Comparison of ENCODE assay signal across 8 cellular contexts in the genomic region with DNA sequence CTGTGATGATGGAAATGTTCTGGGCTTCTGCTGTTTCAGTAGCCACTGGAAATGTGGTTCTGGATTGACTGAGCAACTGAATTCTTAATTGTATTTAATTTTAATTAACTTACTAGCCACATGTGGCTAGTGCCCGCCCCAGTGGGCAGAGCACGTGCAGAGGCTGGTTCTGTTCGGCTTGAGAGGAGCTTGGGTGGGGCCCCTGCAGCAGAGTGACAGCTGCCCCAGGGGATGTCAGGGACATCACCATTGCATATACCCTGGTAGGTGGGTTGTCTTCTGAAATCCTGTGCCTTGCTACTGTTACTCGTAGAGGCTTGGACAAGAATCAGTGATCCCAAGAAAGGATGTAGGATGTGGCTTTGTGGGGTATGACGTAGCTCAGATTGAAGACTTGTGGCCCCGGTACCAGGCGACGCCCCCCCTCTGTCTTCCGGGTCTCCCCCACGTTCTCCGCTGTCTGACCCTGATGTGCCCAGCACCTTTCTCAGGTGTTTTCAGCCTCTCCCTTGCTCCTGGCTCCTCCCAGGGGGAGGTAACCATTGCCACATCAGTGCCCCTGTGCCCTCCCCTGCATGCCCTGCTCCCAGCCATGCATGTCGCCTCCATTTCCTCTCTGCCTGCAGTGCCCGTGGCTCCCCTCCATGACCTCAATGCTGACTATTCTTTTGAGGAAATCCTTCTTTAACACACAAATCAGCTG.
A peak's percentile ranks its signal among the peaks of the same experiment; 100 is the strongest.
DNase-seq lines count a peak whose midpoint lies in the region; ATAC-seq, FAIRE-seq and TF ChIP-seq lines count a peak whose summit lies in the region.

No MANE protein-coding gene starts in this region.

- no peak overlapping the region for H3K27ac ChIP-seq in DND-41 (ENCODE audit: low read length)
- no peak overlapping the region for H3K27ac ChIP-seq in left lung
- H3K27ac ChIP-seq in small intestine (ENCODE audit: low read depth in 1 of 2, low read length in 1 of 2) = no peak overlapping the region

- H3K4me2 ChIP-seq in DND-41 (ENCODE audit: insufficient read depth, low read length) = no peak overlapping the region

- no peaks in the 10 kb centered on the region for H4K20me1 ChIP-seq in DND-41 (ENCODE audit: insufficient read depth, low read length)

- H3K9me3 ChIP-seq in DND-41 (ENCODE audit: insufficient read depth, low read length, severe bottlenecking) = no peaks in the 10 kb centered on the region
- H3K9me3 ChIP-seq in left lung = no peaks in the 10 kb centered on the region
- no peaks in the 10 kb centered on the region for H3K9me3 ChIP-seq in small intestine (ENCODE audit: control insufficient read depth, low read depth)

- intact Hi-C loops in left lung (cut with DNase I) (no loop called here), lower leg skin (cut with DNase I; ENCODE audit: low total_unique reads) (no loop called here)

- H3K4me3 ChIP-seq in DND-41 (ENCODE audit: low read depth in 1 of 2, low read length in 2 of 2) = no peak overlapping the region
- H3K4me3 ChIP-seq in left lung = no peak overlapping the region
- H3K4me3 ChIP-seq in small intestine (ENCODE audit: low read depth in 1 of 2, low read length in 2 of 2) = no peak overlapping the region
- no peak overlapping the region for H3K4me3 ChIP-seq in lower leg skin (ENCODE audit: low read depth, poor library complexity, severe bottlenecking)

- peak overlapping the region; percentile 55; the same call in 1 of the 2 replicates for H2AFZ ChIP-seq in DND-41 (ENCODE audit: low read depth, low read length)

- H3K36me3 ChIP-seq in DND-41 (ENCODE audit: insufficient read depth, low read length) = no peaks in the 10 kb centered on the region
- no peaks in the 10 kb centered on the region for H3K36me3 ChIP-seq in left lung
- no peaks in the 10 kb centered on the region for H3K36me3 ChIP-seq in small intestine (ENCODE audit: control insufficient read depth in 2 of 2, insufficient read depth in 2 of 2, low read length in 2 of 2)

- peak; percentile 40; the same call in 1 of the 3 replicates for ATAC-seq in DND-41 (ENCODE audit: insufficient read depth, low read depth)
- peak; percentile 87 for ATAC-seq in HG02759 (IDR thresholded peaks at IDR 0.05; ENCODE audit: unreplicated experiment)
- ATAC-seq in left lung = peak; percentile 25
- ATAC-seq in GM18858 (IDR thresholded peaks at IDR 0.05; ENCODE audit: unreplicated experiment) = no peak
- no peak for ATAC-seq in HG02981 (IDR thresholded peaks at IDR 0.05; ENCODE audit: unreplicated experiment)

- WGBS in small intestine, 3 donors = 81 to 86% (median 85%) methylated on average over 13 of the region's 13 CpGs
- 76 to 82% methylated on average over 13 of the region's 13 CpGs for WGBS in lower leg skin, 2 donors

- H3K27me3 ChIP-seq in DND-41 (ENCODE audit: insufficient read depth, low read length, poor library complexity) (peaks cover 8% of the 10 kb centered on the region), left lung (no peaks in the 10 kb centered on the region), small intestine (ENCODE audit: control insufficient read depth in 2 of 2, insufficient read depth in 2 of 2, low read length in 2 of 2) (no peaks in the 10 kb centered on the region)

- H3K79me2 ChIP-seq in DND-41 (ENCODE audit: insufficient read depth, low read length) = no peaks in the 10 kb centered on the region

- no peak for TF ChIP-seq POLR2A in lower leg skin (IDR thresholded peaks at IDR 0.05)

- H3K9ac ChIP-seq in DND-41 (ENCODE audit: low read depth, low read length) = no peak overlapping the region

- no peak for FAIRE-seq in small intestine (lab: Jason Lieb, UNC)

- TF ChIP-seq CTCF in DND-41 (IDR thresholded peaks at IDR 0.05; ENCODE audit: borderline replicate concordance, extremely low read depth, low read length, poor library complexity, severe bottlenecking) = no peak
- no peak for TF ChIP-seq CTCF in left lung (IDR thresholded peaks at IDR 0.05)
- no peak for TF ChIP-seq CTCF in lower leg skin (IDR thresholded peaks at IDR 0.05)

- peak; percentile 4 for DNase-seq in DND-41
- no peak for DNase-seq in left lung
- no peak for DNase-seq in small intestine
- DNase-seq in lower leg skin (ENCODE audit: low spot score in 2 of 2) = no peak

- H3K4me1 ChIP-seq in DND-41 (ENCODE audit: insufficient read depth, low read length) (peaks cover 3% of the 10 kb centered on the region; the same call in 1 of the 2 replicates), left lung (no peaks in the 10 kb centered on the region), small intestine (ENCODE audit: control insufficient read depth in 2 of 2, insufficient read depth in 1 of 2, low read depth in 1 of 2, low read length in 1 of 2) (no peaks in the 10 kb centered on the region)

TF ChIP-seq in PFSK-1, 5 proteins besides CTCF, POLR2A, EP300 and RAD21:
- TF ChIP-seq, protein P1, sequence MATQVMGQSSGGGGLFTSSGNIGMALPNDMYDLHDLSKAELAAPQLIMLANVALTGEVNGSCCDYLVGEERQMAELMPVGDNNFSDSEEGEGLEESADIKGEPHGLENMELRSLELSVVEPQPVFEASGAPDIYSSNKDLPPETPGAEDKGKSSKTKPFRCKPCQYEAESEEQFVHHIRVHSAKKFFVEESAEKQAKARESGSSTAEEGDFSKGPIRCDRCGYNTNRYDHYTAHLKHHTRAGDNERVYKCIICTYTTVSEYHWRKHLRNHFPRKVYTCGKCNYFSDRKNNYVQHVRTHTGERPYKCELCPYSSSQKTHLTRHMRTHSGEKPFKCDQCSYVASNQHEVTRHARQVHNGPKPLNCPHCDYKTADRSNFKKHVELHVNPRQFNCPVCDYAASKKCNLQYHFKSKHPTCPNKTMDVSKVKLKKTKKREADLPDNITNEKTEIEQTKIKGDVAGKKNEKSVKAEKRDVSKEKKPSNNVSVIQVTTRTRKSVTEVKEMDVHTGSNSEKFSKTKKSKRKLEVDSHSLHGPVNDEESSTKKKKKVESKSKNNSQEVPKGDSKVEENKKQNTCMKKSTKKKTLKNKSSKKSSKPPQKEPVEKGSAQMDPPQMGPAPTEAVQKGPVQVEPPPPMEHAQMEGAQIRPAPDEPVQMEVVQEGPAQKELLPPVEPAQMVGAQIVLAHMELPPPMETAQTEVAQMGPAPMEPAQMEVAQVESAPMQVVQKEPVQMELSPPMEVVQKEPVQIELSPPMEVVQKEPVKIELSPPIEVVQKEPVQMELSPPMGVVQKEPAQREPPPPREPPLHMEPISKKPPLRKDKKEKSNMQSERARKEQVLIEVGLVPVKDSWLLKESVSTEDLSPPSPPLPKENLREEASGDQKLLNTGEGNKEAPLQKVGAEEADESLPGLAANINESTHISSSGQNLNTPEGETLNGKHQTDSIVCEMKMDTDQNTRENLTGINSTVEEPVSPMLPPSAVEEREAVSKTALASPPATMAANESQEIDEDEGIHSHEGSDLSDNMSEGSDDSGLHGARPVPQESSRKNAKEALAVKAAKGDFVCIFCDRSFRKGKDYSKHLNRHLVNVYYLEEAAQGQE (IDR thresholded peaks at IDR 0.05; ENCODE audit: insufficient read depth in 1 of 2, low read depth in 2 of 2, low read length in 2 of 2) = no peak
- TF ChIP-seq FOXP2 (optimal IDR thresholded peaks at IDR 0.05; ENCODE audit: borderline replicate concordance, extremely low read depth, extremely low read length, insufficient read depth) (peak; percentile 10), SIN3A (IDR thresholded peaks at IDR 0.05; ENCODE audit: borderline replicate concordance, insufficient read depth, low read length) (no peak), POLR2AphosphoS5 (IDR thresholded peaks at IDR 0.05; ENCODE audit: low read depth, low read length) (no peak), TAF1 (IDR thresholded peaks at IDR 0.05; ENCODE audit: borderline replicate concordance, insufficient read depth, low read length) (no peak)

Comparison
In these comparisons a context has a peak if more than half of its experiments do, and no peak if none do; other contexts are left out.
1. ATAC-seq: peak in DND-41 (single experiment), HG02759 (single experiment) and left lung (single experiment); none in GM18858 (single experiment) and HG02981 (single experiment).